ENCODE assay signal across 8 cellular contexts in genomic region chr19:47231215-47232054, GRCh38. TPM values are rescaled to one million over a fixed set of nuclear protein-coding genes. Genes with fewer than 3 reads are reported as not detected.
DNase-seq lines count a peak whose midpoint lies in the region; ATAC-seq and TF ChIP-seq lines count a peak whose summit lies in the region.

No MANE protein-coding gene starts in this region.

- H3K4me1 Mint-ChIP-seq in T-cell (peaks cover 25 to 29% (median 28%) of the 10 kb centered on the region in 3 donors), progenitor cell of endocrine pancreas (ENCODE audit: low read depth) (peaks cover 17% of the 10 kb centered on the region)

- H3K36me3 Mint-ChIP-seq in T-cell: no peaks in the 10 kb centered on the region
- no peaks in the 10 kb centered on the region for H3K36me3 Mint-ChIP-seq in progenitor cell of endocrine pancreas (ENCODE audit: insufficient read depth)

- in situ Hi-C loops in KBM-7 (cut with MboI; ENCODE audit: low pct_unique_long_range_greater_than_20kb, low sequenced_read_pairs): no loop called here

- ATAC-seq in GM18907 (IDR thresholded peaks at IDR 0.05; ENCODE audit: unreplicated experiment): peak; percentile 35
- ATAC-seq in T-cell (replicated peaks in 1 of 4): peak; percentile 54 to 69 (median 60)
- peak; percentile 33 for ATAC-seq in left ventricle myocardium superior
- ATAC-seq in upper lobe of right lung: peak; percentile 65

- no peaks in the 10 kb centered on the region for H3K27me3 ChIP-seq in upper lobe of right lung

- no peaks in the 10 kb centered on the region for H3K36me3 ChIP-seq in upper lobe of right lung

- H3K4me3 Mint-ChIP-seq in T-cell (peak overlapping the region; percentile 56 to 78 (median 73)), progenitor cell of endocrine pancreas (ENCODE audit: low read depth) (peak overlapping the region; percentile 69)

- no peaks in the 10 kb centered on the region for H3K9me3 ChIP-seq in upper lobe of right lung

- H3K9me3 Mint-ChIP-seq in T-cell (no peaks in the 10 kb centered on the region), progenitor cell of endocrine pancreas (ENCODE audit: low read depth) (no peaks in the 10 kb centered on the region)

- peak overlapping the region; percentile 97 for H3K4me3 ChIP-seq in upper lobe of right lung

- H3K27ac ChIP-seq in upper lobe of right lung: peak overlapping the region; percentile 78

- no peaks in the 10 kb centered on the region for H3K27me3 Mint-ChIP-seq in T-cell
- H3K27me3 Mint-ChIP-seq in progenitor cell of endocrine pancreas: peaks cover 4% of the 10 kb centered on the region

- H3K4me1 ChIP-seq in upper lobe of right lung: peaks cover 23% of the 10 kb centered on the region

- POLR2A ChIA-PET in T-cell (lab: Charles Lee): interaction anchor here in 1 of 2 donors (0.5 kb wide), 1 partner anchor 8 kb away, joined by 3 read pairs; no protein-coding TSS in a partner anchor

- peak; percentile 91 for DNase-seq in AG08396 (ENCODE audit: low spot score)
- DNase-seq in KBM-7: peak; percentile 86
- peak; percentile 80 to 96 (median 90) for DNase-seq in T-cell
- peak; percentile 68 for DNase-seq in amniotic stem cell (lab: John Stamatoyannopoulos, UW)
- peak; percentile 95 for DNase-seq in left ventricle myocardium superior
- peak; percentile 78 for DNase-seq in progenitor cell of endocrine pancreas (ENCODE audit: low spot score, unreplicated experiment)
- peak; percentile 97 for DNase-seq in upper lobe of right lung

- CTCF ChIA-PET in T-cell (lab: Charles Lee): interaction anchor here in 1 of 2 donors (1.5 to 2.0 kb wide), 2 partner anchors 13 to 21 kb away, joined by 7 to 8 read pairs; no protein-coding TSS in a partner anchor

- intact Hi-C loops in left ventricle myocardium superior (cut with micrococcal nuclease) (no loop called here), upper lobe of right lung (cut with DNase I) (no loop called here)

- TF ChIP-seq CTCF in progenitor cell of endocrine pancreas (IDR thresholded peaks at IDR 0.05; ENCODE audit: unreplicated experiment): no peak
- TF ChIP-seq CTCF in upper lobe of right lung (IDR thresholded peaks at IDR 0.05): no peak

- H3K27ac Mint-ChIP-seq in T-cell (peak overlapping the region; percentile 71 to 79), progenitor cell of endocrine pancreas (peak overlapping the region; percentile 91)

RNA-seq across cellular contexts. Expression of gene BBC3, which starts 0.4 kb away (rescaled TPM):
- 10 to 100 TPM; 20.0 to 48.6 (median 39.2) TPM for total RNA-seq in T-cell
- 5.1 TPM for total RNA-seq in left ventricle myocardium superior
- total RNA-seq in progenitor cell of endocrine pancreas: 18.3 and 23.5 TPM in 2 replicates
- total RNA-seq in upper lobe of right lung: 20.1 TPM

RNA-seq across cellular contexts. Expression of gene CCDC9, which starts 24.9 kb away (rescaled TPM):
- total RNA-seq in T-cell (10 to 100 TPM; 40.4 to 57.2 (median 49.7) TPM), left ventricle myocardium superior (19.2 TPM), progenitor cell of endocrine pancreas (34.4 and 36.1 TPM in 2 replicates), upper lobe of right lung (36.1 TPM)

RNA-seq across cellular contexts. Expression of gene INAFM1, which starts 43.2 kb away (rescaled TPM):
- total RNA-seq in T-cell (10 to 100 TPM; 11.3 to 19.2 (median 15.6) TPM), left ventricle myocardium superior (12.7 TPM), progenitor cell of endocrine pancreas (9.1 and 11.8 TPM in 2 replicates), upper lobe of right lung (18.2 TPM)

Comparison
In these comparisons a context has a peak if more than half of its experiments do, and no peak if none do; other contexts are left out.
1. Peak in every context shown above with its lines: DNase-seq, ATAC-seq, H3K4me3 ChIP-seq and H3K27ac ChIP-seq.